ENCODE assay signal across 22 cellular contexts in the genomic region with DNA sequence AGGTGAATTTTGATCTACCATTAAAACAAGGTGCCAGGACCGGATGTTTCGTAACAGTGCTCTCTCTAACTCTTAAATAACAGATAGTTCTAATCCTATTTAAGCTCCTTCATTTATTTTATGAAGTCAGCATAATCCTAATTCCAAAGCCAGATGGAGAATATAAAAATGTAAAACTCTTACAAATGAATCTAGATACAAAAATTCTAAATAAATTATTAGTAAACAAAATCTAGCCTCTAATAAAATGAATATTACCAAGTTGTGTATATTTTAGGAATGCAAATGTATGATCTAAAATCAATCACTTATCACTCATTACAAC. TPM values are rescaled to one million over a fixed set of nuclear protein-coding genes. Genes with fewer than 3 reads are reported as not detected.
"Had no signal": no experiment of that assay in that cellular context is flagged by ENCODE, and none has a peak within 500 bp of the region (broad histone marks: within the 10 kb centered on the region; RNA-seq: fewer than 3 reads in every experiment).

No MANE protein-coding gene starts in this region.

- H3K79me2 ChIP-seq: parathyroid adenoma had no signal

- H3K9me3 Mint-ChIP-seq: activated CD4-positive, alpha-beta memory T cell treated with anti-CD3 and anti-CD28 coated beads for 36 hours; immature natural killer cell; stimulated activated memory B cell treated with anti-CD40 and anti-IgM and Interleukin-4, amounts not matched to agents 10 μg/mL and 1 μg/mL and 100 μg/mL, for 72 hours had no signal

- ATAC-seq: esophagus mucosa; gastroesophageal sphincter; heart left ventricle; naive thymus-derived CD4-positive, alpha-beta T cell; sciatic nerve; stimulated activated memory B cell treated with anti-CD40 and anti-IgM and Interleukin-4, amounts not matched to agents 10 μg/mL and 1 μg/mL and 100 μg/mL, for 72 hours; upper lobe of right lung had no signal

- H3K27me3 ChIP-seq: gastroesophageal sphincter, heart left ventricle, neutrophil, testis, upper lobe of right lung had no signal

- H3K9me3 ChIP-seq: gastroesophageal sphincter, heart left ventricle, neutrophil, testis, upper lobe of right lung had no signal

- H3K27ac Mint-ChIP-seq: activated CD4-positive, alpha-beta memory T cell treated with anti-CD3 and anti-CD28 coated beads for 36 hours; activated naive CD8-positive, alpha-beta T cell; immature natural killer cell; naive thymus-derived CD4-positive, alpha-beta T cell; stimulated activated memory B cell treated with anti-CD40 and anti-IgM and Interleukin-4, amounts not matched to agents 10 μg/mL and 1 μg/mL and 100 μg/mL, for 72 hours had no signal

- H3K36me3 ChIP-seq: gastroesophageal sphincter, heart left ventricle, neutrophil, upper lobe of right lung, WERI-Rb-1 had no signal

- H3K4me2 ChIP-seq: smooth muscle cell had no signal

- FAIRE-seq: bronchial epithelial cell had no signal

- H3K4me1 ChIP-seq: parathyroid adenoma had no signal

- DNase-seq: activated CD4-positive, alpha-beta memory T cell treated with anti-CD3 and anti-CD28 coated beads for 36 hours; activated T-cell treated with anti-CD3 and anti-CD28 coated beads for 4 hours; cerebellar nuclear complex; cortex of kidney; effector CD4-positive, alpha-beta T cell; heart left ventricle; immature natural killer cell; mesenchymal stem cell; naive thymus-derived CD4-positive, alpha-beta T cell; stimulated activated CD4-positive, alpha-beta T cell treated with anti-CD3 and anti-CD28 coated beads, Interleukin-4, amount 100 ng/mL, for 24 hours; testis; upper lobe of right lung; WERI-Rb-1 had no signal

- H3K4me3 Mint-ChIP-seq: activated CD4-positive, alpha-beta memory T cell treated with anti-CD3 and anti-CD28 coated beads for 36 hours; activated naive CD8-positive, alpha-beta T cell; immature natural killer cell; naive thymus-derived CD4-positive, alpha-beta T cell; stimulated activated memory B cell treated with anti-CD40 and anti-IgM and Interleukin-4, amounts not matched to agents 10 μg/mL and 1 μg/mL and 100 μg/mL, for 72 hours had no signal

- H3K4me3 ChIP-seq: gastroesophageal sphincter, heart left ventricle, smooth muscle cell, testis, upper lobe of right lung had no signal

- H3K27ac ChIP-seq: gastroesophageal sphincter, heart left ventricle, neutrophil, parathyroid adenoma, testis, upper lobe of right lung, WERI-Rb-1 had no signal

- H3K36me3 Mint-ChIP-seq: activated CD4-positive, alpha-beta memory T cell treated with anti-CD3 and anti-CD28 coated beads for 36 hours; activated naive CD8-positive, alpha-beta T cell; immature natural killer cell; naive thymus-derived CD4-positive, alpha-beta T cell; stimulated activated memory B cell treated with anti-CD40 and anti-IgM and Interleukin-4, amounts not matched to agents 10 μg/mL and 1 μg/mL and 100 μg/mL, for 72 hours had no signal

- H2AFZ ChIP-seq: parathyroid adenoma had no signal

- H3K4me1 Mint-ChIP-seq: immature natural killer cell had no signal

RNA-seq across cellular contexts. Expression of a gene that starts 32.4 kb away (rescaled TPM):
- total RNA-seq: activated CD4-positive, alpha-beta memory T cell treated with anti-CD3 and anti-CD28 coated beads for 36 hours; naive thymus-derived CD4-positive, alpha-beta T cell had no signal
- polyA plus RNA-seq: immature natural killer cell; naive thymus-derived CD4-positive, alpha-beta T cell had no signal
